ENCODE assay signal across 8 cellular contexts in genomic region chr20:3898181-3898580, GRCh38. TPM values are rescaled to one million over a fixed set of nuclear protein-coding genes. Genes with fewer than 3 reads are reported as not detected.
DNase-seq lines count a peak whose midpoint lies in the region; ATAC-seq, FAIRE-seq and TF ChIP-seq lines count a peak whose summit lies in the region.
"Not testable (repeated sequence)": the region's sequence is repeated elsewhere in the genome, so short reads cannot be mapped to it uniquely, and the experiment has no call there.

No MANE protein-coding gene starts in this region.

- not testable (repeated sequence) for TF ChIP-seq EP300 in HepG2 (IDR thresholded peaks at IDR 0.05; ENCODE audit: low read depth in 2 of 2, low read length in 2 of 2); HepG2 (CRISPR knock-in tag; IDR thresholded peaks at IDR 0.05; ENCODE audit: borderline replicate concordance)

- H3K27ac Mint-ChIP-seq in CD4-positive, alpha-beta T cell = peak overlapping the region; percentile 70
- H3K27ac Mint-ChIP-seq in T-helper 17 cell = peak overlapping the region; percentile 81
- H3K27ac Mint-ChIP-seq in activated T-helper 17 cell treated with anti-CD3 and anti-CD28 coated beads, Interleukin-2, amount 50 U/mL, for 72 hours = not testable (repeated sequence)

- peaks cover 84% of the 10 kb centered on the region for H3K4me1 Mint-ChIP-seq in CD4-positive, alpha-beta T cell (ENCODE audit: low read depth)
- H3K4me1 Mint-ChIP-seq in T-helper 17 cell = peaks cover 53% of the 10 kb centered on the region
- H3K4me1 Mint-ChIP-seq in activated T-helper 17 cell treated with anti-CD3 and anti-CD28 coated beads, Interleukin-2, amount 50 U/mL, for 72 hours = peaks cover 43% of the 10 kb centered on the region

- H3K4me3 Mint-ChIP-seq in CD4-positive, alpha-beta T cell; T-helper 17 cell: not testable (repeated sequence)
- peak overlapping the region; percentile 73 for H3K4me3 Mint-ChIP-seq in activated T-helper 17 cell treated with anti-CD3 and anti-CD28 coated beads, Interleukin-2, amount 50 U/mL, for 72 hours

- TF ChIP-seq RAD21 in HepG2 (CRISPR knock-in tag; IDR thresholded peaks at IDR 0.05) = not testable (repeated sequence)

- H3K36me3 Mint-ChIP-seq in CD4-positive, alpha-beta T cell (ENCODE audit: low read depth) = peaks cover 14% of the 10 kb centered on the region
- not testable (repeated sequence) for H3K36me3 Mint-ChIP-seq in T-helper 17 cell (ENCODE audit: low read depth)
- H3K36me3 Mint-ChIP-seq in activated T-helper 17 cell treated with anti-CD3 and anti-CD28 coated beads, Interleukin-2, amount 50 U/mL, for 72 hours (ENCODE audit: low read depth) = peaks cover 64% of the 10 kb centered on the region

- H3K4me1 ChIP-seq in HEK293 (ENCODE audit: control insufficient read depth, insufficient read depth, low read length) (peaks cover 50% of the 10 kb centered on the region), HepG2 (ENCODE audit: insufficient read depth, low read length) (peaks cover 95% of the 10 kb centered on the region), neutrophil (ENCODE audit: control insufficient read depth in 1 of 2, insufficient read depth in 1 of 2, low read depth in 1 of 2, low read length in 1 of 2) (peaks cover 64 to 75% of the 10 kb centered on the region in 2 experiments)

- intact Hi-C loops in CD4-positive, alpha-beta T cell (cut with DNase I, micrococcal nuclease) = loop anchor here in 1 of 2 experiments (10.0 kb wide), 1 partner anchor 117 kb away; the partner anchor contains the start of gene RNF24
- intact Hi-C loops in HepG2 (cut with micrococcal nuclease; ENCODE audit: unreplicated experiment) = not testable (repeated sequence)

- not testable (repeated sequence) for H2AFZ ChIP-seq in HepG2 (ENCODE audit: low read length)

- not testable (repeated sequence) for TF ChIP-seq CTCF in 22Rv1 (IDR thresholded peaks at IDR 0.05); CD4-positive, alpha-beta T cell (IDR thresholded peaks at IDR 0.05); HEK293 (tag by site-specific recombination; IDR thresholded peaks at IDR 0.05); RWPE1 (conservative IDR thresholded peaks at IDR 0.05; ENCODE audit: low read depth); HepG2 (CRISPR knock-in tag; IDR thresholded peaks at IDR 0.05); neutrophil (IDR thresholded peaks at IDR 0.05)

- peaks cover 96% of the 10 kb centered on the region for H4K20me1 ChIP-seq in HepG2 (ENCODE audit: insufficient read depth, low read length)

- POLR2A ChIA-PET in CD4-positive, alpha-beta T cell (lab: Charles Lee) = interaction anchor here (1.2 kb wide), 2 partner anchors 8 to 9 kb away, joined by 3 to 5 read pairs; no protein-coding TSS in a partner anchor
- POLR2A ChIA-PET in HEK293 (lab: Yijun Ruan, JAX) = interaction anchor here (0.6 kb wide), 1 partner anchor 8 kb away, joined by 7 read pairs; no protein-coding TSS in a partner anchor
- POLR2A ChIA-PET in RWPE1 (lab: Yijun Ruan, JAX; ENCODE audit: low non-redundant PET); HepG2 (lab: Yijun Ruan, JAX): not testable (repeated sequence)

- in situ Hi-C loops in HepG2 (cut with HindIII; ENCODE audit: extremely low pct_ligation_motif_present, low pct_unique_long_range_greater_than_20kb) = not testable (repeated sequence)

- not testable (repeated sequence) for H3K27me3 ChIP-seq in CD4-positive, alpha-beta T cell (ENCODE audit: control insufficient read depth, insufficient read depth, low read length); HepG2 (ENCODE audit: control insufficient read depth in 1 of 2, insufficient read depth in 2 of 2, low read length in 2 of 2); neutrophil

- not testable (repeated sequence) for H3K9ac ChIP-seq in HepG2 (ENCODE audit: insufficient read depth, low read depth, low read length)

- H3K36me3 ChIP-seq in HEK293 (ENCODE audit: control insufficient read depth in 2 of 2, insufficient read depth in 1 of 2, low read length in 2 of 2) (peaks cover 14 to 30% of the 10 kb centered on the region in 2 experiments; a peak in 2 of 3 replicates), HepG2 (replicated peaks in 1 of 2; ENCODE audit: control insufficient read depth in 1 of 2, insufficient read depth in 2 of 2, low read length in 2 of 2) (peaks cover 5 to 38% of the 10 kb centered on the region in 2 experiments)
- H3K36me3 ChIP-seq in neutrophil = not testable (repeated sequence)

- peaks cover 99% of the 10 kb centered on the region for H3K79me2 ChIP-seq in HepG2 (ENCODE audit: insufficient read depth, low read length)

- not testable (repeated sequence) for H3K9me3 Mint-ChIP-seq in CD4-positive, alpha-beta T cell; activated T-helper 17 cell treated with anti-CD3 and anti-CD28 coated beads, Interleukin-2, amount 50 U/mL, for 72 hours

- not testable (repeated sequence) for TF ChIP-seq POLR2A in HepG2 (IDR thresholded peaks at IDR 0.05; ENCODE audit: insufficient read depth in 1 of 2, low read depth in 2 of 2, low read length in 2 of 2)

- WGBS in HepG2 (ENCODE audit: low lambda C conversion rate) = 90% methylated on average over 9 of the region's 9 CpGs

- BruUV-seq in HepG2 (replicated peaks; lab: Mats Ljungman, UMichigan) = not testable (repeated sequence)

- not testable (repeated sequence) for ATAC-seq in CD4-positive, alpha-beta T cell (ENCODE audit: poor library complexity); T-helper 17 cell; activated T-helper 17 cell treated with anti-CD3 and anti-CD28 coated beads, Interleukin-2, amount 50 U/mL, for 72 hours (replicated peaks); HepG2

- not testable (repeated sequence) for DNase-seq in CD4-positive, alpha-beta T cell; RWPE1 (ENCODE audit: low spot score); T-helper 17 cell; HepG2 (ENCODE audit: low spot score)

- not testable (repeated sequence) for FAIRE-seq in HepG2 (lab: Jason Lieb, UNC)

- CTCF ChIA-PET in CD4-positive, alpha-beta T cell (lab: Charles Lee) = interaction anchor here (0.7 to 1.6 kb wide), 2 partner anchors 8 to 11 kb away, joined by 3 to 4 read pairs; no protein-coding TSS in a partner anchor
- CTCF ChIA-PET in HEK293 (lab: Yijun Ruan, JAX) (interaction anchor here (0.6 to 1.2 kb wide), 2 partner anchors 43 to 127 kb away, joined by 3 to 8 read pairs; no protein-coding TSS in a partner anchor), RWPE1 (lab: Yijun Ruan, JAX) (interaction anchor here (0.5 kb wide), 1 partner anchor 522 kb away, joined by 3 read pairs; no protein-coding TSS in a partner anchor)
- CTCF ChIA-PET in HepG2 (lab: Yijun Ruan, JAX; ENCODE audit: low intra/inter-chr PET ratio, low total read pairs) = not testable (repeated sequence)

- H3K27me3 Mint-ChIP-seq in CD4-positive, alpha-beta T cell; T-helper 17 cell; activated T-helper 17 cell treated with anti-CD3 and anti-CD28 coated beads, Interleukin-2, amount 50 U/mL, for 72 hours: not testable (repeated sequence)

- H3K9me3 ChIP-seq in CD4-positive, alpha-beta T cell (ENCODE audit: control insufficient read depth, low read length); HEK293 (ENCODE audit: control insufficient read depth, insufficient read depth, low read depth, low read length); T-helper 17 cell (ENCODE audit: control insufficient read depth, low read length, poor library complexity, severe bottlenecking); HepG2 (ENCODE audit: low read length); neutrophil: not testable (repeated sequence)

- H3K27ac ChIP-seq in 22Rv1 (peak overlapping the region; percentile 26), RWPE1 (peak overlapping the region; percentile 69), HepG2 (ENCODE audit: extremely low read length, insufficient read depth, low read length) (peak overlapping the region; percentile 6), neutrophil (peak overlapping the region; percentile 47)
- not testable (repeated sequence) for H3K27ac ChIP-seq in CD4-positive, alpha-beta T cell (ENCODE audit: low read depth, low read length); HEK293 (ENCODE audit: extremely low read depth, low read depth, low read length)

- not testable (repeated sequence) for H3K4me3 ChIP-seq in HEK293 (ENCODE audit: low read depth, low read length); HepG2 (replicated peaks in 1 of 3; ENCODE audit: insufficient read depth in 1 of 3, low read depth in 2 of 3, low read length in 3 of 3); neutrophil (ENCODE audit: low read depth in 1 of 2, low read length in 1 of 2)

- H3K4me2 ChIP-seq in HepG2 (ENCODE audit: low read depth, low read length) = not testable (repeated sequence)

RNA-seq across cellular contexts. Expression of gene PANK2, which starts 9.0 kb away (rescaled TPM):
- total RNA-seq in CD4-positive, alpha-beta T cell = 10 to 100 TPM; 49.0 to 51.1 TPM
- total RNA-seq in T-helper 17 cell = 10 to 100 TPM; 47.2 to 53.0 TPM
- total RNA-seq in activated T-helper 17 cell treated with anti-CD3 and anti-CD28 coated beads, Interleukin-2, amount 50 U/mL, for 72 hours = 10 to 100 TPM; 61.1 to 64.3 TPM
- total RNA-seq in HepG2 (2016; rRNA removed; fragmentation: Illumina TruSeq; extraction: Trizol) = 123 and 127 TPM in 2 replicates
- total RNA-seq in HepG2 (2016; cell fraction: cytosol; rRNA removed; fragmentation: Illumina TruSeq; extraction: Trizol; ENCODE audit: low read depth) = 91.5 and 107 TPM in 2 replicates
- 126 TPM in 2 replicates for total RNA-seq in HepG2 (2016; cell fraction: insoluble cytoplasmic fraction; rRNA removed; fragmentation: Illumina TruSeq; extraction: Trizol)
- 107 and 121 TPM in 2 replicates for total RNA-seq in HepG2 (2016; cell fraction: membrane; rRNA removed; fragmentation: Illumina TruSeq; extraction: Trizol)
- 89.8 and 90.2 TPM in 2 replicates for total RNA-seq in HepG2 (2016; cell fraction: nucleus; rRNA removed; fragmentation: Illumina TruSeq; extraction: Trizol)
- 31.2 and 39.2 TPM in 2 replicates for polyA plus RNA-seq in HepG2 (2011; rRNA removed)
- 23.0 and 31.7 TPM in 2 replicates for polyA plus RNA-seq in HepG2 (2011; cell fraction: cytosol; rRNA removed)
- polyA plus RNA-seq in HepG2 (2011; cell fraction: nucleus; rRNA removed) = 41.6 and 42.6 TPM in 2 replicates
- polyA plus RNA-seq in HepG2 (2012) = 57.3 and 61.8 TPM in 2 replicates
- polyA plus RNA-seq in HepG2 (2016; cell fraction: cytosol; fragmentation: Illumina TruSeq; extraction: Trizol; ENCODE audit: low read depth) = 37.8 and 43.1 TPM in 2 replicates
- polyA plus RNA-seq in HepG2 (2016; cell fraction: insoluble cytoplasmic fraction; fragmentation: Illumina TruSeq; extraction: Trizol; ENCODE audit: low read depth) = 105 and 120 TPM in 2 replicates
- polyA plus RNA-seq in HepG2 (2016; cell fraction: membrane; fragmentation: Illumina TruSeq; extraction: Trizol; ENCODE audit: low read depth) = 70.7 and 71.1 TPM in 2 replicates
- polyA plus RNA-seq in HepG2 (2016; cell fraction: nucleus; fragmentation: Illumina TruSeq; extraction: Trizol; ENCODE audit: insufficient read depth, low read depth) = 77.9 and 84.3 TPM in 2 replicates
- polyA minus RNA-seq in HepG2 (2011; rRNA and poly(A)+ RNA removed; ENCODE audit: low replicate concordance) = 24.2 and 40.6 TPM in 2 replicates
- polyA minus RNA-seq in HepG2 (2011; cell fraction: cytosol; rRNA and poly(A)+ RNA removed) = 23.3 and 28.9 TPM in 2 replicates
- polyA minus RNA-seq in HepG2 (2011; cell fraction: nucleus; rRNA and poly(A)+ RNA removed) = 83.4 and 101 TPM in 2 replicates

RNA-seq across cellular contexts. Expression of gene MAVS, which starts 51.5 kb away (rescaled TPM):
- total RNA-seq in CD4-positive, alpha-beta T cell = 10 to 100 TPM; 13.6 to 14.7 TPM
- total RNA-seq in T-helper 17 cell (10 to 100 TPM; 20.1 to 21.1 TPM), HepG2 (2016; rRNA removed; fragmentation: Illumina TruSeq; extraction: Trizol) (36.6 and 44.4 TPM in 2 replicates)
- 10 to 100 TPM; 27.9 to 34.4 TPM for total RNA-seq in activated T-helper 17 cell treated with anti-CD3 and anti-CD28 coated beads, Interleukin-2, amount 50 U/mL, for 72 hours
- total RNA-seq in HepG2 (2016; cell fraction: cytosol; rRNA removed; fragmentation: Illumina TruSeq; extraction: Trizol; ENCODE audit: low read depth) = 4.7 and 5.3 TPM in 2 replicates
- total RNA-seq in HepG2 (2016; cell fraction: insoluble cytoplasmic fraction; rRNA removed; fragmentation: Illumina TruSeq; extraction: Trizol) = 37.6 and 37.9 TPM in 2 replicates
- 17.4 and 17.9 TPM in 2 replicates for total RNA-seq in HepG2 (2016; cell fraction: membrane; rRNA removed; fragmentation: Illumina TruSeq; extraction: Trizol)
- 23.6 and 27.3 TPM in 2 replicates for total RNA-seq in HepG2 (2016; cell fraction: nucleus; rRNA removed; fragmentation: Illumina TruSeq; extraction: Trizol)
- polyA plus RNA-seq in HepG2 (2011; rRNA removed) = 27.3 and 27.8 TPM in 2 replicates
- 15.7 and 16.8 TPM in 2 replicates for polyA plus RNA-seq in HepG2 (2011; cell fraction: cytosol; rRNA removed)
- polyA plus RNA-seq in HepG2 (2011; cell fraction: nucleus; rRNA removed) = 36.4 and 42.5 TPM in 2 replicates
- polyA plus RNA-seq in HepG2 (2012) = 18.3 and 22.8 TPM in 2 replicates
- 2.6 TPM in 2 replicates for polyA plus RNA-seq in HepG2 (2016; cell fraction: cytosol; fragmentation: Illumina TruSeq; extraction: Trizol; ENCODE audit: low read depth)
- 25.4 and 30.9 TPM in 2 replicates for polyA plus RNA-seq in HepG2 (2016; cell fraction: insoluble cytoplasmic fraction; fragmentation: Illumina TruSeq; extraction: Trizol; ENCODE audit: low read depth)
- 6.2 and 7.0 TPM in 2 replicates for polyA plus RNA-seq in HepG2 (2016; cell fraction: membrane; fragmentation: Illumina TruSeq; extraction: Trizol; ENCODE audit: low read depth)
- polyA plus RNA-seq in HepG2 (2016; cell fraction: nucleus; fragmentation: Illumina TruSeq; extraction: Trizol; ENCODE audit: insufficient read depth, low read depth) = 35.3 and 39.8 TPM in 2 replicates
- polyA minus RNA-seq in HepG2 (2011; rRNA and poly(A)+ RNA removed; ENCODE audit: low replicate concordance) = 25.5 and 99.2 TPM in 2 replicates
- polyA minus RNA-seq in HepG2 (2011; cell fraction: cytosol; rRNA and poly(A)+ RNA removed) = 36.0 and 39.4 TPM in 2 replicates
- 27.7 and 33.1 TPM in 2 replicates for polyA minus RNA-seq in HepG2 (2011; cell fraction: nucleus; rRNA and poly(A)+ RNA removed)
